Comparison of ENCODE assay signal across 1 cellular context in genomic region chr9:91395106-91395552, GRCh38.
TF ChIP-seq lines count a peak whose summit lies in the region.

No MANE protein-coding gene starts in this region.

TF ChIP-seq in HepG2, 621 proteins besides CTCF, POLR2A, EP300 and RAD21 (continued from another document and continues in another):
- TF ChIP-seq HMGXB3 (CRISPR knock-in tag; IDR thresholded peaks at IDR 0.05; ENCODE audit: borderline replicate concordance) = peak; percentile 77; the same call in 1 of the 2 replicates
- no peak for TF ChIP-seq DNMT3B (CRISPR knock-in tag; conservative IDR thresholded peaks at IDR 0.05)
- no peak for TF ChIP-seq XRCC5 (optimal IDR thresholded peaks at IDR 0.05; ENCODE audit: low read length)
- TF ChIP-seq NKX3-1 (CRISPR knock-in tag; IDR thresholded peaks at IDR 0.05) = peak; percentile 54; the same call in 1 of the 2 replicates
- no peak for TF ChIP-seq ZBTB26 (CRISPR knock-in tag; IDR thresholded peaks at IDR 0.05; ENCODE audit: borderline replicate concordance)
- no peak for TF ChIP-seq BRCA1 (CRISPR knock-in tag; IDR thresholded peaks at IDR 0.05)
- no peak for TF ChIP-seq ZFP90 (CRISPR knock-in tag; IDR thresholded peaks at IDR 0.05; ENCODE audit: borderline replicate concordance)
- no peak for TF ChIP-seq ZBTB39 (CRISPR knock-in tag; IDR thresholded peaks at IDR 0.05)
- TF ChIP-seq PCBP2 (optimal IDR thresholded peaks at IDR 0.05; ENCODE audit: low read depth, low read length, poor library complexity, severe bottlenecking) = no peak
- 0 out of 2 replicates have a peak, but pooled peaks have one; percentile 24 for TF ChIP-seq CBFB (CRISPR knock-in tag; IDR thresholded peaks at IDR 0.05)
- TF ChIP-seq NR2F1 (CRISPR knock-in tag; IDR thresholded peaks at IDR 0.05) = peak; percentile 83 to 91
- TF ChIP-seq RARA (CRISPR knock-in tag; IDR thresholded peaks at IDR 0.05) = peak; percentile 90
- no peak for TF ChIP-seq ZNF33A (CRISPR knock-in tag; IDR thresholded peaks at IDR 0.05; ENCODE audit: borderline replicate concordance)
- TF ChIP-seq HMGXB4 (CRISPR knock-in tag; IDR thresholded peaks at IDR 0.05; ENCODE audit: borderline replicate concordance in 1 of 2, low read depth in 1 of 2) = no peak
- TF ChIP-seq NAIF1 (CRISPR knock-in tag; IDR thresholded peaks at IDR 0.05; ENCODE audit: borderline replicate concordance) = no peak
- TF ChIP-seq ZSCAN31 (CRISPR knock-in tag; IDR thresholded peaks at IDR 0.05; ENCODE audit: low read depth) = no peak
- TF ChIP-seq ZNF333 (CRISPR knock-in tag; IDR thresholded peaks at IDR 0.05; ENCODE audit: borderline replicate concordance) = no peak
- no peak for TF ChIP-seq ZNF597 (CRISPR knock-in tag; IDR thresholded peaks at IDR 0.05)
- TF ChIP-seq IRF1 (CRISPR knock-in tag; IDR thresholded peaks at IDR 0.05; ENCODE audit: low read depth) = no peak
- no peak for TF ChIP-seq KAT7 (CRISPR knock-in tag; IDR thresholded peaks at IDR 0.05; ENCODE audit: borderline replicate concordance)
- no peak for TF ChIP-seq ZNF382 (CRISPR knock-in tag; IDR thresholded peaks at IDR 0.05; ENCODE audit: borderline replicate concordance)
- peak; percentile 66 for TF ChIP-seq CREM (IDR thresholded peaks at IDR 0.05)
- TF ChIP-seq CREM (CRISPR knock-in tag; IDR thresholded peaks at IDR 0.05) = no peak
- no peak for TF ChIP-seq ZBTB8A (CRISPR knock-in tag; IDR thresholded peaks at IDR 0.05; ENCODE audit: borderline replicate concordance, low read depth)
- no peak for TF ChIP-seq DBP (CRISPR knock-in tag; IDR thresholded peaks at IDR 0.05; ENCODE audit: not compliant biosample characterization)
- no peak for TF ChIP-seq ZFP36L1 (CRISPR knock-in tag; IDR thresholded peaks at IDR 0.05)
- TF ChIP-seq MLX (CRISPR knock-in tag; IDR thresholded peaks at IDR 0.05) = peak; percentile 60; the same call in 1 of the 2 replicates
- TF ChIP-seq KLF12 (CRISPR knock-in tag; IDR thresholded peaks at IDR 0.05; ENCODE audit: borderline replicate concordance) = no peak
- TF ChIP-seq ATM (IDR thresholded peaks at IDR 0.05; ENCODE audit: borderline replicate concordance) = no peak
- no peak for TF ChIP-seq PAF1 (CRISPR knock-in tag; IDR thresholded peaks at IDR 0.05)
- TF ChIP-seq NR2F6 (IDR thresholded peaks at IDR 0.05) = peak; percentile 92
- peak; percentile 97 for TF ChIP-seq NR2F6 (CRISPR knock-in tag; IDR thresholded peaks at IDR 0.05)
- peak; percentile 93 for TF ChIP-seq FOXP4 (CRISPR knock-in tag; IDR thresholded peaks at IDR 0.05)
- TF ChIP-seq HOXD1 (CRISPR knock-in tag; IDR thresholded peaks at IDR 0.05) = no peak
- no peak for TF ChIP-seq ZNF383 (CRISPR knock-in tag; IDR thresholded peaks at IDR 0.05; ENCODE audit: borderline replicate concordance)
- no peak for TF ChIP-seq FLYWCH1 (CRISPR knock-in tag; IDR thresholded peaks at IDR 0.05)
- TF ChIP-seq HMGA1 (CRISPR knock-in tag; conservative IDR thresholded peaks at IDR 0.05) = no peak
- no peak for TF ChIP-seq RORA (CRISPR knock-in tag; IDR thresholded peaks at IDR 0.05)
- TF ChIP-seq CREB1 (IDR thresholded peaks at IDR 0.05) = no peak
- peak; percentile 73 for TF ChIP-seq CREB1 (CRISPR knock-in tag; IDR thresholded peaks at IDR 0.05)
- TF ChIP-seq, protein P1, sequence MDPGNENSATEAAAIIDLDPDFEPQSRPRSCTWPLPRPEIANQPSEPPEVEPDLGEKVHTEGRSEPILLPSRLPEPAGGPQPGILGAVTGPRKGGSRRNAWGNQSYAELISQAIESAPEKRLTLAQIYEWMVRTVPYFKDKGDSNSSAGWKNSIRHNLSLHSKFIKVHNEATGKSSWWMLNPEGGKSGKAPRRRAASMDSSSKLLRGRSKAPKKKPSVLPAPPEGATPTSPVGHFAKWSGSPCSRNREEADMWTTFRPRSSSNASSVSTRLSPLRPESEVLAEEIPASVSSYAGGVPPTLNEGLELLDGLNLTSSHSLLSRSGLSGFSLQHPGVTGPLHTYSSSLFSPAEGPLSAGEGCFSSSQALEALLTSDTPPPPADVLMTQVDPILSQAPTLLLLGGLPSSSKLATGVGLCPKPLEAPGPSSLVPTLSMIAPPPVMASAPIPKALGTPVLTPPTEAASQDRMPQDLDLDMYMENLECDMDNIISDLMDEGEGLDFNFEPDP (CRISPR knock-in tag; conservative IDR thresholded peaks at IDR 0.05) = no peak
- no peak for TF ChIP-seq ZNF83 (CRISPR knock-in tag; IDR thresholded peaks at IDR 0.05; ENCODE audit: borderline replicate concordance)
- TF ChIP-seq ZNF484 (CRISPR knock-in tag; IDR thresholded peaks at IDR 0.05; ENCODE audit: borderline replicate concordance, low read depth) = no peak
- 0 out of 2 replicates have a peak, but pooled peaks have one; percentile 20 for TF ChIP-seq ZNF629 (CRISPR knock-in tag; conservative IDR thresholded peaks at IDR 0.05)
- no peak for TF ChIP-seq NCOA5 (CRISPR knock-in tag; IDR thresholded peaks at IDR 0.05)
